ENCODE assay signal across 1 cellular context in genomic region chr17:39357488-39357887, GRCh38.
TF ChIP-seq lines count a peak whose summit lies in the region.

No MANE protein-coding gene starts in this region.

TF ChIP-seq in HepG2, 621 proteins besides CTCF, POLR2A, EP300 and RAD21 (continued from another document):
- TF ChIP-seq, protein P1, sequence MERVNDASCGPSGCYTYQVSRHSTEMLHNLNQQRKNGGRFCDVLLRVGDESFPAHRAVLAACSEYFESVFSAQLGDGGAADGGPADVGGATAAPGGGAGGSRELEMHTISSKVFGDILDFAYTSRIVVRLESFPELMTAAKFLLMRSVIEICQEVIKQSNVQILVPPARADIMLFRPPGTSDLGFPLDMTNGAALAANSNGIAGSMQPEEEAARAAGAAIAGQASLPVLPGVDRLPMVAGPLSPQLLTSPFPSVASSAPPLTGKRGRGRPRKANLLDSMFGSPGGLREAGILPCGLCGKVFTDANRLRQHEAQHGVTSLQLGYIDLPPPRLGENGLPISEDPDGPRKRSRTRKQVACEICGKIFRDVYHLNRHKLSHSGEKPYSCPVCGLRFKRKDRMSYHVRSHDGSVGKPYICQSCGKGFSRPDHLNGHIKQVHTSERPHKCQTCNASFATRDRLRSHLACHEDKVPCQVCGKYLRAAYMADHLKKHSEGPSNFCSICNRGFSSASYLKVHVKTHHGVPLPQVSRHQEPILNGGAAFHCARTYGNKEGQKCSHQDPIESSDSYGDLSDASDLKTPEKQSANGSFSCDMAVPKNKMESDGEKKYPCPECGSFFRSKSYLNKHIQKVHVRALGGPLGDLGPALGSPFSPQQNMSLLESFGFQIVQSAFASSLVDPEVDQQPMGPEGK (CRISPR knock-in tag; IDR thresholded peaks at IDR 0.05), result no peak
- TF ChIP-seq ZNF367 (CRISPR knock-in tag; IDR thresholded peaks at IDR 0.05; ENCODE audit: borderline replicate concordance), result no peak
